In genomic region chr2:47501374-47502200, GRCh38 we compare ENCODE assay signal across 13 cellular contexts.
DNase-seq lines count a peak whose midpoint lies in the region; ATAC-seq lines count a peak whose summit lies in the region.
"Had no signal": no experiment of that assay in that cellular context is flagged by ENCODE, and none has a peak within 500 bp of the region (broad histone marks: within the 10 kb centered on the region; RNA-seq: fewer than 3 reads in every experiment).

No MANE protein-coding gene starts in this region.

- peaks cover 15% of the 10 kb centered on the region; the same call in 1 of the 2 replicates for H3K9me3 ChIP-seq in Karpas-422 (ENCODE audit: low read length)
- H3K9me3 ChIP-seq: right lobe of liver had no signal

- H3K36me3 ChIP-seq in Karpas-422 (ENCODE audit: insufficient read depth, low read length), result peaks cover 11% of the 10 kb centered on the region
- H3K36me3 ChIP-seq: right lobe of liver had no signal

- H3K36me3 Mint-ChIP-seq in activated T-helper 17 cell treated with anti-CD3 and anti-CD28 coated beads, Interleukin-2, amount 50 U/mL, for 72 hours (ENCODE audit: low read depth), result no peaks in the 10 kb centered on the region
- peaks cover 7% of the 10 kb centered on the region for H3K36me3 Mint-ChIP-seq in memory B cell

- no peaks in the 10 kb centered on the region for H3K79me2 ChIP-seq in Karpas-422 (ENCODE audit: low read length)
- H3K79me2 ChIP-seq: hepatocyte had no signal

- H3K27ac ChIP-seq in Karpas-422 (ENCODE audit: low read length), result peak overlapping the region; percentile 99
- H3K27ac ChIP-seq: hepatocyte, right lobe of liver had no signal

- no peak overlapping the region for H2AFZ ChIP-seq in Karpas-422 (ENCODE audit: low read length)
- H2AFZ ChIP-seq: hepatocyte had no signal

- H3K27ac Mint-ChIP-seq in activated T-helper 17 cell treated with anti-CD3 and anti-CD28 coated beads, Interleukin-2, amount 50 U/mL, for 72 hours, result peak overlapping the region; percentile 28
- peak overlapping the region; percentile 35 for H3K27ac Mint-ChIP-seq in memory B cell

- no peak overlapping the region for H3K9ac ChIP-seq in Karpas-422 (ENCODE audit: low read length)

- ATAC-seq in activated T-helper 17 cell treated with anti-CD3 and anti-CD28 coated beads, Interleukin-2, amount 50 U/mL, for 72 hours (replicated peaks), result no peak
- ATAC-seq in memory B cell (ENCODE audit: low read depth), result no peak
- ATAC-seq in HG03159 (IDR thresholded peaks at IDR 0.05; ENCODE audit: unreplicated experiment), result no peak
- ATAC-seq: right lobe of liver had no signal

- DNase-seq in EH (ENCODE audit: low read depth) (peak; percentile 56), Karpas-422 (no peak), memory B cell (ENCODE audit: low spot score in 2 of 2) (no peak), NCI-H524 treated with DMSO at 0.1 percent for 48 hours (lab: John Stamatoyannopoulos, UW) (no peak), SKM-1 treated with dmso at 0.1 percent for 144 hours (lab: John Stamatoyannopoulos, UW; ENCODE audit: unreplicated experiment) (no peak)
- DNase-seq: DMS153; effector CD4-positive, alpha-beta T cell; midbrain; NCI-H1417 treated with DMSO at 0.1 percent for 48 hours; right lobe of liver had no signal

- H3K4me3 ChIP-seq in Karpas-422 (ENCODE audit: low read length), result no peak overlapping the region
- H3K4me3 ChIP-seq: hepatocyte, right lobe of liver had no signal

- H3K27me3 ChIP-seq in Karpas-422 (ENCODE audit: low read length), result no peaks in the 10 kb centered on the region
- H3K27me3 ChIP-seq: hepatocyte, right lobe of liver had no signal

- no peaks in the 10 kb centered on the region for H3K27me3 Mint-ChIP-seq in activated T-helper 17 cell treated with anti-CD3 and anti-CD28 coated beads, Interleukin-2, amount 50 U/mL, for 72 hours
- peaks cover 13% of the 10 kb centered on the region for H3K27me3 Mint-ChIP-seq in memory B cell

- H3K4me1 Mint-ChIP-seq in activated T-helper 17 cell treated with anti-CD3 and anti-CD28 coated beads, Interleukin-2, amount 50 U/mL, for 72 hours, result no peaks in the 10 kb centered on the region
- peaks cover 25% of the 10 kb centered on the region for H3K4me1 Mint-ChIP-seq in memory B cell

- H3K9me3 Mint-ChIP-seq in activated T-helper 17 cell treated with anti-CD3 and anti-CD28 coated beads, Interleukin-2, amount 50 U/mL, for 72 hours, result no peaks in the 10 kb centered on the region
- peaks cover 7% of the 10 kb centered on the region for H3K9me3 Mint-ChIP-seq in memory B cell

- peaks cover 35% of the 10 kb centered on the region for H3K4me1 ChIP-seq in Karpas-422 (ENCODE audit: low read length)
- H3K4me1 ChIP-seq: right lobe of liver had no signal

- H3K4me2 ChIP-seq in Karpas-422 (ENCODE audit: low read depth, low read length, poor library complexity, severe bottlenecking), result no peak overlapping the region
- H3K4me2 ChIP-seq: hepatocyte had no signal

- H3K4me3 Mint-ChIP-seq in activated T-helper 17 cell treated with anti-CD3 and anti-CD28 coated beads, Interleukin-2, amount 50 U/mL, for 72 hours, result no peak overlapping the region
- no peak overlapping the region for H3K4me3 Mint-ChIP-seq in memory B cell

- no peaks in the 10 kb centered on the region for H3K9me2 ChIP-seq in Karpas-422 (replicated peaks; ENCODE audit: insufficient read depth, low read length)

- no peaks in the 10 kb centered on the region for H4K20me1 ChIP-seq in Karpas-422 (ENCODE audit: insufficient read depth, low read depth, low read length)
